In genomic region chr5:108905818-108906217, GRCh38 we compare ENCODE assay signal across 24 cellular contexts.
"Had no signal": no experiment of that assay in that cellular context is flagged by ENCODE, and none has a peak within 500 bp of the region (broad histone marks: within the 10 kb centered on the region; RNA-seq: fewer than 3 reads in every experiment).

No MANE protein-coding gene starts in this region.

- DNase-seq: activated CD4-positive, alpha-beta T cell treated with anti-CD3 and anti-CD28 coated beads for 1 hour; activated CD4-positive, alpha-beta T cell treated with anti-CD3 and anti-CD28 coated beads, Interleukin-2, amount 50 U/mL, for 1 hour; activated CD8-positive, alpha-beta T cell treated with anti-CD3 and anti-CD28 coated beads, Interleukin-2, amount 10 ng/mL, durations not matched to agents 7 days and 5 days; activated naive CD4-positive, alpha-beta T cell; activated T-cell treated with anti-CD3 and anti-CD28 coated beads, Interleukin-2, amount 50 U/mL, for 24 hours; adrenal gland; dermis blood vessel endothelial cell; effector CD8-positive, alpha-beta T cell; heart left ventricle; islet precursor cell; left colon; mesenchymal stem cell; ovary; psoas muscle; right cardiac atrium; stimulated activated CD4-positive, alpha-beta T cell treated with anti-CD3 and anti-CD28 coated beads, Interleukin-4, amount 100 ng/mL, for 24 hours; stimulated activated naive CD4-positive, alpha-beta T cell treated with Interleukin-2 at 50 U/mL for 16 hours; T-helper 1 cell; thyroid gland had no signal

- H3K27ac Mint-ChIP-seq: activated CD8-positive, alpha-beta T cell treated with anti-CD3 and anti-CD28 coated beads, Interleukin-2, amount 10 ng/mL, durations not matched to agents 7 days and 5 days; activated naive CD8-positive, alpha-beta T cell; activated T-cell treated with anti-CD3 and anti-CD28 coated beads, Interleukin-2, amount 50 U/mL, for 24 hours; activated T-helper 2 cell treated with anti-CD3 and anti-CD28 coated beads, Interferon-gamma antibody, Interleukin-2, Interleukin-4, amounts not matched to agents 10 μg/mL and 5 μg/mL and 100 μg/mL, durations not matched to agents 14 hours and 24 hours and 36 hours; nephron had no signal

- H3K4me3 Mint-ChIP-seq: activated CD8-positive, alpha-beta T cell treated with anti-CD3 and anti-CD28 coated beads, Interleukin-2, amount 10 ng/mL, durations not matched to agents 7 days and 5 days; activated naive CD8-positive, alpha-beta T cell; activated T-cell treated with anti-CD3 and anti-CD28 coated beads, Interleukin-2, amount 50 U/mL, for 24 hours; nephron had no signal

- H3K27me3 ChIP-seq: adrenal gland, cardiac muscle cell, heart left ventricle, neutrophil, ovary, thyroid gland had no signal

- H3K4me1 Mint-ChIP-seq: nephron had no signal

- H3K4me1 ChIP-seq: adrenal gland, heart left ventricle, psoas muscle, thyroid gland had no signal

- H3K4me3 ChIP-seq: adrenal gland, cardiac muscle cell, heart left ventricle, ovary, psoas muscle, thyroid gland had no signal

- H3K27ac ChIP-seq: adrenal gland, cardiac muscle cell, heart left ventricle, neutrophil, ovary, psoas muscle, thyroid gland had no signal

- H3K36me3 ChIP-seq: adrenal gland, cardiac muscle cell, neutrophil, ovary, thyroid gland had no signal

- ATAC-seq: activated CD8-positive, alpha-beta T cell treated with anti-CD3 and anti-CD28 coated beads, Interleukin-2, amount 10 ng/mL, durations not matched to agents 7 days and 5 days; heart left ventricle; left colon; psoas muscle; right cardiac atrium had no signal

- H3K9me3 ChIP-seq: adrenal gland, neutrophil, ovary, psoas muscle, thyroid gland had no signal

- H3K27me3 Mint-ChIP-seq: activated naive CD8-positive, alpha-beta T cell; activated T-cell treated with anti-CD3 and anti-CD28 coated beads, Interleukin-2, amount 50 U/mL, for 24 hours had no signal

- H3K9me3 Mint-ChIP-seq: activated T-helper 2 cell treated with anti-CD3 and anti-CD28 coated beads, Interferon-gamma antibody, Interleukin-2, Interleukin-4, amounts not matched to agents 10 μg/mL and 5 μg/mL and 100 μg/mL, durations not matched to agents 14 hours and 24 hours and 36 hours had no signal
